11 cellular contexts compared by ENCODE assay signal in the genomic region with DNA sequence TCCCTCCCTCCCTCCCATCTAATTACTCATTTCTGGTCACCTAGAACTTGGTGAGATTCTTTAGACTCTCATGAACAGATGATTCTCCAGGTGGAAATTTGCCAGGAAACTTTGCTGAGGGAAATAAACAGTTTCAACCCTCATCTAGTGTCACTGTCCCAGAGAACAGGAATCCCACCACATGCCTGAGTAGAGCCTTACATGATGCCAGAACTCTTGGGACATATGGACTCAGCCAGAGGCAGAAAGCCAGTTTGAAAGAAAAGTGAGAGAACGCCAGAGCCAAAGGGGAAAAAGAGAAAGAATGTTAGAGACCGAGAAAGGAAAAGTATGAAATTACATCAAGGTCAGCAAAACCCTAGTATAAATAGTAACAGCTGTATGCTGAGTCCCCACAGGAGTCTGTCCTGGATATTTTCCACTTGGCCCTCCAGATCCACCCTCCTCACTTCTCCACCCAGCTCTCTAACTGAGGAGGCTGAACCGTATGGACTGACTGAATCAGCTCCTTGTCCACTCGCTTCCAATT.
DNase-seq lines count a peak whose midpoint lies in the region; ATAC-seq and TF ChIP-seq lines count a peak whose summit lies in the region.
"Had no signal": no experiment of that assay in that cellular context is flagged by ENCODE, and none has a peak within 500 bp of the region (broad histone marks: within the 10 kb centered on the region; RNA-seq: fewer than 3 reads in every experiment).

No MANE protein-coding gene starts in this region.

- no peaks in the 10 kb centered on the region for H3K9me3 Mint-ChIP-seq in Caco-2 (ENCODE audit: unreplicated experiment)
- H3K9me3 Mint-ChIP-seq in activated CD8-positive, alpha-beta memory T cell treated with anti-CD3 and anti-CD28 coated beads, Interleukin-2, amount 10 ng/mL, durations not matched to agents 7 days and 5 days (ENCODE audit: low read depth): no peaks in the 10 kb centered on the region

- H3K4me1 ChIP-seq in Caco-2: peaks cover 42% of the 10 kb centered on the region

- H3K27ac Mint-ChIP-seq in Caco-2 (ENCODE audit: unreplicated experiment): no peak overlapping the region
- no peak overlapping the region for H3K27ac Mint-ChIP-seq in activated CD8-positive, alpha-beta memory T cell treated with anti-CD3 and anti-CD28 coated beads, Interleukin-2, amount 10 ng/mL, durations not matched to agents 7 days and 5 days

- no peak overlapping the region for H3K4me3 Mint-ChIP-seq in Caco-2 (ENCODE audit: unreplicated experiment)
- H3K4me3 Mint-ChIP-seq in activated CD8-positive, alpha-beta memory T cell treated with anti-CD3 and anti-CD28 coated beads, Interleukin-2, amount 10 ng/mL, durations not matched to agents 7 days and 5 days: no peak overlapping the region

- no peaks in the 10 kb centered on the region for H3K36me3 Mint-ChIP-seq in Caco-2 (ENCODE audit: insufficient read depth, unreplicated experiment)
- H3K36me3 Mint-ChIP-seq in activated CD8-positive, alpha-beta memory T cell treated with anti-CD3 and anti-CD28 coated beads, Interleukin-2, amount 10 ng/mL, durations not matched to agents 7 days and 5 days: no peaks in the 10 kb centered on the region

- no peaks in the 10 kb centered on the region for H3K27me3 Mint-ChIP-seq in Caco-2 (ENCODE audit: insufficient read depth, unreplicated experiment)
- H3K27me3 Mint-ChIP-seq in activated CD8-positive, alpha-beta memory T cell treated with anti-CD3 and anti-CD28 coated beads, Interleukin-2, amount 10 ng/mL, durations not matched to agents 7 days and 5 days: no peaks in the 10 kb centered on the region

- no peak for TF ChIP-seq CTCF in choroid plexus epithelial cell (conservative IDR thresholded peaks at IDR 0.05; ENCODE audit: low read depth, low read length)
- TF ChIP-seq CTCF in Caco-2 (IDR thresholded peaks at IDR 0.05; ENCODE audit: insufficient read depth in 1 of 2, low read depth in 1 of 2, low read length in 1 of 2, severe bottlenecking in 1 of 2, unreplicated experiment in 1 of 2): no peak

- H3K4me1 Mint-ChIP-seq in Caco-2 (ENCODE audit: low read depth, unreplicated experiment): peaks cover 44% of the 10 kb centered on the region
- H3K4me1 Mint-ChIP-seq in activated CD8-positive, alpha-beta memory T cell treated with anti-CD3 and anti-CD28 coated beads, Interleukin-2, amount 10 ng/mL, durations not matched to agents 7 days and 5 days: no peaks in the 10 kb centered on the region

- H3K36me3 ChIP-seq in Caco-2 (ENCODE audit: control insufficient read depth, insufficient read depth, low read length): no peaks in the 10 kb centered on the region
- H3K36me3 ChIP-seq: right lobe of liver had no signal

- CTCF ChIA-PET in Caco-2 (lab: Charles Lee): no interaction called here
- CTCF ChIA-PET in activated CD8-positive, alpha-beta memory T cell treated with anti-CD3 and anti-CD28 coated beads, Interleukin-2, amount 10 ng/mL, durations not matched to agents 7 days and 5 days (lab: Charles Lee): no interaction called here

- H3K4me3 ChIP-seq in choroid plexus epithelial cell (ENCODE audit: low read depth, low read length) (no peak overlapping the region), Caco-2 (ENCODE audit: low read depth, low read length) (no peak overlapping the region)
- H3K4me3 ChIP-seq: right lobe of liver had no signal

- no TSS peak for BruUV-seq in Caco-2 (replicated peaks; lab: Mats Ljungman, UMichigan)

- intact Hi-C loops in Caco-2 (cut with micrococcal nuclease; ENCODE audit: unreplicated experiment): loop anchor here (5.0 kb wide), 1 partner anchor 107 kb away; no protein-coding TSS in a partner anchor

- ATAC-seq in activated CD8-positive, alpha-beta memory T cell treated with anti-CD3 and anti-CD28 coated beads, Interleukin-2, amount 10 ng/mL, durations not matched to agents 7 days and 5 days: no peak
- ATAC-seq: right lobe of liver had no signal

- no peaks in the 10 kb centered on the region for H3K9me3 ChIP-seq in Caco-2
- H3K9me3 ChIP-seq: right lobe of liver had no signal

- no peaks in the 10 kb centered on the region for H3K27me3 ChIP-seq in Caco-2 (replicated peaks; ENCODE audit: control insufficient read depth, insufficient read depth, low read length)
- H3K27me3 ChIP-seq: right lobe of liver had no signal

- peak; percentile 42 for DNase-seq in GM04503 (ENCODE audit: low read depth)
- DNase-seq in choroid plexus epithelial cell (ENCODE audit: low read depth): peak; percentile 87
- peak; percentile 25 for DNase-seq in kidney glomerular epithelial cell (lab: John Stamatoyannopoulos, UW)
- peak; percentile 46 for DNase-seq in smooth muscle cell of the brain vasculature (ENCODE audit: low read depth, low spot score)
- DNase-seq in Caco-2: no peak
- no peak for DNase-seq in NCI-H2227 treated with DMSO at 0.1 percent for 48 hours (lab: John Stamatoyannopoulos, UW)
- no peak for DNase-seq in activated CD8-positive, alpha-beta memory T cell treated with anti-CD3 and anti-CD28 coated beads, Interleukin-2, amount 10 ng/mL, durations not matched to agents 7 days and 5 days
- DNase-seq in activated CD4-positive, CD25-positive, alpha-beta regulatory T cell (lab: John Stamatoyannopoulos, UW): no peak
- DNase-seq: activated gamma-delta T cell; right lobe of liver; stimulated activated CD8-positive, alpha-beta memory T cell treated with anti-CD3 and anti-CD28 coated beads, Interleukin-4, amount 100 ng/mL, for 48 hours had no signal

- POLR2A ChIA-PET in Caco-2 (lab: Charles Lee): no interaction called here

Comparison
In these comparisons a context has a peak if more than half of its experiments do, and no peak if none do; other contexts are left out.
1. DNase-seq: peak in GM04503 (single experiment), choroid plexus epithelial cell (single experiment), kidney glomerular epithelial cell (single experiment) and smooth muscle cell of the brain vasculature (single experiment); none in Caco-2 (0 of 2), NCI-H2227 treated with DMSO at 0.1 percent for 48 hours (single experiment), activated CD8-positive, alpha-beta memory T cell treated with anti-CD3 and anti-CD28 coated beads, Interleukin-2, amount 10 ng/mL, durations not matched to agents 7 days and 5 days (single experiment) and activated CD4-positive, CD25-positive, alpha-beta regulatory T cell (0 of 4).